In genomic region chr1:161137881-161138280, GRCh38 we compare ENCODE assay signal across 16 cellular contexts.
"Had no signal": no experiment of that assay in that cellular context is flagged by ENCODE, and none has a peak within 500 bp of the region (broad histone marks: within the 10 kb centered on the region; RNA-seq: fewer than 3 reads in every experiment).

No MANE protein-coding gene starts in this region.

- DNase-seq: activated CD8-positive, alpha-beta memory T cell treated with anti-CD3 and anti-CD28 coated beads, Interleukin-2, amount 50 U/mL, for 48 hours; activated CD8-positive, alpha-beta T cell treated with anti-CD3 and anti-CD28 coated beads, Interleukin-2, amount 10 ng/mL, durations not matched to agents 7 days and 5 days; activated naive CD4-positive, alpha-beta T cell; activated naive CD8-positive, alpha-beta T cell treated with anti-CD3 and anti-CD28 coated beads, Interleukin-2, amount 50 U/mL, for 24 hours; colonic mucosa; effector CD4-positive, alpha-beta T cell; gastrocnemius medialis; natural killer cell; right lobe of liver; stimulated activated CD4-positive, alpha-beta T cell treated with anti-CD3 and anti-CD28 coated beads, Interleukin-2, amount 100 ng/mL, for 24 hours; stimulated activated naive CD4-positive, alpha-beta T cell treated with Interleukin-2 at 50 U/mL for 16 hours; T-helper 9 cell had no signal

- H3K27ac Mint-ChIP-seq: activated naive CD8-positive, alpha-beta T cell treated with anti-CD3 and anti-CD28 coated beads, Interleukin-2, amount 50 U/mL, for 24 hours; activated T-helper 1 cell treated with anti-CD3 and anti-CD28 coated beads, Interleukin-12 subunit alpha, Interleukin-12 subunit beta, Interleukin-2, Interleukin-4 antibody, amounts not matched to agents 30 ng/mL and 10 ng/mL and 1 ng/mL, durations not matched to agents 14 hours and 24 hours and 36 hours; natural killer cell had no signal

- H3K27me3 Mint-ChIP-seq: activated naive CD8-positive, alpha-beta T cell treated with anti-CD3 and anti-CD28 coated beads, Interleukin-2, amount 50 U/mL, for 24 hours had no signal

- H3K36me3 Mint-ChIP-seq: natural killer cell had no signal

- H3K4me3 ChIP-seq: colonic mucosa, gastrocnemius medialis, lung, prostate gland, right lobe of liver, suprapubic skin had no signal

- H3K27ac ChIP-seq: colonic mucosa, prostate gland, right lobe of liver, suprapubic skin had no signal

- H3K9me3 ChIP-seq: colonic mucosa, gastrocnemius medialis, prostate gland, right lobe of liver, suprapubic skin had no signal

- ATAC-seq: activated CD8-positive, alpha-beta T cell treated with anti-CD3 and anti-CD28 coated beads, Interleukin-2, amount 10 ng/mL, durations not matched to agents 7 days and 5 days; activated naive CD8-positive, alpha-beta T cell treated with anti-CD3 and anti-CD28 coated beads, Interleukin-2, amount 50 U/mL, for 24 hours; gastrocnemius medialis; natural killer cell had no signal

- H3K9me3 Mint-ChIP-seq: activated naive CD8-positive, alpha-beta T cell treated with anti-CD3 and anti-CD28 coated beads, Interleukin-2, amount 50 U/mL, for 24 hours; activated T-helper 1 cell treated with anti-CD3 and anti-CD28 coated beads, Interleukin-12 subunit alpha, Interleukin-12 subunit beta, Interleukin-2, Interleukin-4 antibody, amounts not matched to agents 30 ng/mL and 10 ng/mL and 1 ng/mL, durations not matched to agents 14 hours and 24 hours and 36 hours; natural killer cell had no signal

- H3K36me3 ChIP-seq: colonic mucosa, prostate gland, right lobe of liver, suprapubic skin had no signal

- H3K27me3 ChIP-seq: colonic mucosa, gastrocnemius medialis, right lobe of liver, suprapubic skin had no signal

- H3K4me3 Mint-ChIP-seq: activated CD8-positive, alpha-beta T cell treated with anti-CD3 and anti-CD28 coated beads, Interleukin-2, amount 10 ng/mL, durations not matched to agents 7 days and 5 days; activated naive CD8-positive, alpha-beta T cell treated with anti-CD3 and anti-CD28 coated beads, Interleukin-2, amount 50 U/mL, for 24 hours; activated T-helper 1 cell treated with anti-CD3 and anti-CD28 coated beads, Interleukin-12 subunit alpha, Interleukin-12 subunit beta, Interleukin-2, Interleukin-4 antibody, amounts not matched to agents 30 ng/mL and 10 ng/mL and 1 ng/mL, durations not matched to agents 14 hours and 24 hours and 36 hours; natural killer cell had no signal
